8 cellular contexts compared by ENCODE assay signal in the genomic region with DNA sequence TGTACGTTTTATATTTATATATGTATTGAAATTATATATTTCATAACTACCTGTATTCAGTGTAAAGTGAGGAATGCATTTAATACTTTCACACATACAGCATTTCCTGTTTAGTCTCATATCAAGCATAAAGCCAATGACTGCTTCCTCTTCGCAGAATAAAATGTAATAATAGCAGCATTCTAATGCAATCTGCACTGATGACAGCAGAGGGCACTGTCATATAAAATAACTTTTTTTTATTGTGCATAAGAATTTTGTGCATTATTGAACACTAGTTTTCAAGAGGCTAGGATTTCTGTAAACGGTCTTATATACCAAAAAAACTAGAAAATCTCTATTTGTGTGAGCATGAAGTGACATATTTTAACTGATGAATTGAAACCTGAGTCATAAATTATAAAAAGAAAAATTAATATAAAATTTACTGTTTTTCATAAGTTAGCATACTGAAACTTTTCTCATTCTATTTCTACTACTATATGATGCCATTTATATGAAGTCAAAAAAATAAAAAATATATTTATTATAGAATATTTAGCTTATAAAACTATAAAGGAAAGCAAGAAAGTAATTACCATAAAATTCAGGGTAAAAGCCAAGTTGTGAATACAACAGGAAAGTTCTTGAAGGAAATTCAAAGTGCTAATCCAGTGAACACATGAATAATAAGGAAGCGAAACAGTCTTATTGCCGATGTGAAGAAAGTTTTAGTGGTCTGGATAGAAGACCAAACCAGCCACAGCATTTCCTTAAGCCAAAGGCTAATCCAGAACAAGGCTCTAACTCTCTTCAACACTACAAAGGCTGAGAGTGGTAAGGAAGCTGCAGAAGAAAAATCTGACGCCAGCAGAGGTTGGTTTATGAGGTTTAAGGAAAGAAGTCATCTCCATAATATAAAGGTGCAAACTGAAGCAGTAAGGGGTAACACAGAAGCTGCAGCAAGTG. TPM values are rescaled to one million over a fixed set of nuclear protein-coding genes. Genes with fewer than 3 reads are reported as not detected.
DNase-seq lines count a peak whose midpoint lies in the region; ATAC-seq, FAIRE-seq and TF ChIP-seq lines count a peak whose summit lies in the region.

No MANE protein-coding gene starts in this region.

- H3K27me3 ChIP-seq in pancreas = no peaks in the 10 kb centered on the region

- H3K4me3 Mint-ChIP-seq in activated CD8-positive, alpha-beta T cell treated with anti-CD3 and anti-CD28 coated beads for 36 hours = no peak overlapping the region

- no peak overlapping the region for H3K27ac ChIP-seq in pancreas

- H3K9me3 Mint-ChIP-seq in activated CD8-positive, alpha-beta T cell treated with anti-CD3 and anti-CD28 coated beads for 36 hours = peaks cover 5% of the 10 kb centered on the region

- WGBS in pancreas, 2 donors = 50 to 61% methylated on average over 6 of the region's 6 CpGs

- H3K4me3 ChIP-seq in AG09309 (ENCODE audit: control insufficient read depth, low read depth, low read length) (no peak overlapping the region), pancreas (no peak overlapping the region)

- H3K4me1 Mint-ChIP-seq in activated CD8-positive, alpha-beta T cell treated with anti-CD3 and anti-CD28 coated beads for 36 hours (ENCODE audit: low read depth) = peaks cover 29% of the 10 kb centered on the region

- H3K27ac Mint-ChIP-seq in activated CD8-positive, alpha-beta T cell treated with anti-CD3 and anti-CD28 coated beads for 36 hours = no peak overlapping the region

- peaks cover 0 to 14% (median 12%) of the 10 kb centered on the region in 3 donors for H3K4me1 ChIP-seq in pancreas

- intact Hi-C loops in activated CD8-positive, alpha-beta T cell treated with anti-CD3 and anti-CD28 coated beads for 36 hours (cut with micrococcal nuclease) = loop anchor here (2.0 to 5.0 kb wide), 3 partner anchors 39 to 236 kb away; partner anchors contain the start of gene ECHDC1
- intact Hi-C loops in pancreas (cut with DNase I) = loop anchor here in 1 of 3 donors (10.0 kb wide), 1 partner anchor 142 kb away; no protein-coding TSS in a partner anchor

- FAIRE-seq in GM12892 (lab: Jason Lieb, UNC) (peak; percentile 67), pancreas (lab: Jason Lieb, UNC) (peak; percentile 96)

- no peak for TF ChIP-seq POLR2A in GM12892 (IDR thresholded peaks at IDR 0.05; ENCODE audit: low read depth, low read length)

- no peaks in the 10 kb centered on the region for H3K27me3 Mint-ChIP-seq in activated CD8-positive, alpha-beta T cell treated with anti-CD3 and anti-CD28 coated beads for 36 hours

- ATAC-seq in HG02943 (IDR thresholded peaks at IDR 0.05; ENCODE audit: low read depth, unreplicated experiment) (peak; percentile 64), pancreas (peak; percentile 69 to 93 (median 82))
- peak; percentile 86 for ATAC-seq in activated CD8-positive, alpha-beta T cell treated with anti-CD3 and anti-CD28 coated beads for 36 hours

- POLR2A ChIA-PET in activated CD8-positive, alpha-beta T cell treated with anti-CD3 and anti-CD28 coated beads for 36 hours (lab: Charles Lee) = no interaction called here

- no peaks in the 10 kb centered on the region for H3K36me3 ChIP-seq in pancreas

- H3K36me3 Mint-ChIP-seq in activated CD8-positive, alpha-beta T cell treated with anti-CD3 and anti-CD28 coated beads for 36 hours (ENCODE audit: low read depth) = peaks cover 24% of the 10 kb centered on the region

- peak; percentile 57 for TF ChIP-seq CTCF in AG09309 (IDR thresholded peaks at IDR 0.05; ENCODE audit: control insufficient read depth, insufficient read depth, low read depth, low read length, missing control alignments)
- peak; percentile 81 for TF ChIP-seq CTCF in activated CD8-positive, alpha-beta T cell treated with anti-CD3 and anti-CD28 coated beads for 36 hours (IDR thresholded peaks at IDR 0.05)
- TF ChIP-seq CTCF in pancreas (IDR thresholded peaks at IDR 0.05) = peak; percentile 21 to 67 (median 34)

- DNase-seq in AG09309 (ENCODE audit: low read depth) = no peak
- no peak for DNase-seq in GM12892 (ENCODE audit: insufficient read length)
- peak; percentile 45 for DNase-seq in NCI-H2227 (lab: John Stamatoyannopoulos, UW; ENCODE audit: unreplicated experiment)
- DNase-seq in activated CD8-positive, alpha-beta T cell treated with anti-CD3 and anti-CD28 coated beads for 36 hours = peak; percentile 69
- DNase-seq in fibroblast of peridontal ligament (ENCODE audit: extremely low read depth) = peak; percentile 76
- peak in 1 of 6 donors; percentile 41 for DNase-seq in pancreas
- no peak for DNase-seq in COR-L47 (lab: John Stamatoyannopoulos, UW)

- H3K9me3 ChIP-seq in pancreas = no peaks in the 10 kb centered on the region

- CTCF ChIA-PET in activated CD8-positive, alpha-beta T cell treated with anti-CD3 and anti-CD28 coated beads for 36 hours (lab: Charles Lee) = interaction anchor here (0.8 to 3.6 kb wide), 18 partner anchors 9 to 237 kb away, joined by 3 to 22 read pairs (median 4); partner anchors contain the start of gene RNF146

RNA-seq across cellular contexts. Expression of gene RNF146, which starts 36.3 kb away (rescaled TPM):
- 13.7 TPM for polyA plus RNA-seq in GM12892 (2012; ENCODE audit: missing spikeins)
- total RNA-seq in activated CD8-positive, alpha-beta T cell treated with anti-CD3 and anti-CD28 coated beads for 36 hours = 10 to 100 TPM; 12.5 to 13.2 TPM
- 10 to 100 TPM in 4 of 6 donors, 1 to 10 TPM in 2; 8.7 to 24.7 (median 13.1) TPM for total RNA-seq in pancreas
- polyA plus RNA-seq in pancreas = 10 to 100 TPM; 17.0 to 28.6 TPM

RNA-seq across cellular contexts. Expression of gene ECHDC1, which starts 40.4 kb away (rescaled TPM):
- 57.2 TPM for polyA plus RNA-seq in GM12892 (2012; ENCODE audit: missing spikeins)
- total RNA-seq in activated CD8-positive, alpha-beta T cell treated with anti-CD3 and anti-CD28 coated beads for 36 hours = 10 to 100 TPM; 50.2 to 51.1 TPM
- total RNA-seq in pancreas = 10 to 100 TPM; 13.9 to 27.9 (median 21.2) TPM
- 10 to 100 TPM; 14.0 to 20.5 TPM for polyA plus RNA-seq in pancreas

Comparison
In these comparisons a context has a peak if more than half of its experiments do, and no peak if none do; other contexts are left out.
1. DNase-seq: peak in NCI-H2227 (single experiment), activated CD8-positive, alpha-beta T cell treated with anti-CD3 and anti-CD28 coated beads for 36 hours (single experiment) and fibroblast of peridontal ligament (single experiment); none in AG09309 (single experiment), GM12892 (single experiment) and COR-L47 (single experiment).
2. Peak in every context shown above with its lines, with median percentiles within 50 percentile points of each other: CTCF ChIP-seq and ATAC-seq.